ENCODE assay signal across 9 cellular contexts in the genomic region with DNA sequence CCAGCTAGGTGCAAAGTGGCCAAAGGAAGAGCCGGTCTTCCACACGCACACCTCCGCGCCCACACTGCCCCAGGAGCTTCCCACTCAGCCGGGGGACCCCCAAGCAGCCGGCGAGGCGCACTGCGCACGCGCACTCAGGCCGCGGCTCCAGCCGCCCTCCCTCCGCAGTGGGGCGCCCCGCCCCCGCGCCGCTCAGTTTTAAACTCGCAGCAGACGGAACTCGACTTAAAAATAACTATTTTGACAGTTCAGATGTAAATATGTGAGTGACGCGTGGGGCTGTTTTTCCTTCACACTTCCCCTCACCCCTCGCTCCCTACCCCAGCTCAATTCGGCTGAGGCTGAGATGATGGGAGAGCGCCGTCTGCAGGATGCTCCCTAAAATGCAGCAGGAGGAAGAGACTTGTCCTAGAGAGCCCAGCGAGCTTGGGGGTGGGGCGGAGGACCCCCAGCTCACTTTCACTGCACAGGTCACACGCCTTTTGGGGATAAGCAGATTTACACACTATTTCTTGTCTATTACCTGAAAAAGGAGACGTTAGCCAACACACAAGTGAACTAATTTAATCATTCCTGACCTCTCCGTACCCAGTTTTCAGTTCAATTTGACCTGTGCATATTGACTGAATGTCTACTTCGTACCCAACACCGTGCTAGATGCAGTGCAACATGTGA. TPM values are rescaled to one million over a fixed set of nuclear protein-coding genes. Genes with fewer than 3 reads are reported as not detected.
DNase-seq lines count a peak whose midpoint lies in the region; ATAC-seq, FAIRE-seq and TF ChIP-seq lines count a peak whose summit lies in the region.
"Had no signal": no experiment of that assay in that cellular context is flagged by ENCODE, and none has a peak within 500 bp of the region (broad histone marks: within the 10 kb centered on the region; RNA-seq: fewer than 3 reads in every experiment).

No MANE protein-coding gene starts in this region.

- H3K4me2 ChIP-seq in OCI-LY7 (ENCODE audit: low read length) = peak overlapping the region; percentile 79

- no TSS peak for BruUV-seq in OCI-LY7 (replicated peaks; lab: Mats Ljungman, UMichigan)

- H3K9me2 ChIP-seq in OCI-LY7 (ENCODE audit: insufficient read depth, low read length) = no peaks in the 10 kb centered on the region

- H3K27me3 ChIP-seq in thymus (ENCODE audit: control insufficient read depth, insufficient read depth) = peaks cover 4% of the 10 kb centered on the region

- peak overlapping the region; percentile 60 for H3K4me3 ChIP-seq in OCI-LY7 (ENCODE audit: low read depth, low read length, poor library complexity, severe bottlenecking)
- peak overlapping the region; percentile 34 for H3K4me3 ChIP-seq in thymus (ENCODE audit: low read length)

- ATAC-seq in HG03095 (IDR thresholded peaks at IDR 0.05; ENCODE audit: unreplicated experiment) = no peak
- ATAC-seq in GM18907 (IDR thresholded peaks at IDR 0.05; ENCODE audit: unreplicated experiment) = no peak

- H3K4me1 ChIP-seq in OCI-LY7 (ENCODE audit: insufficient read depth, low read length, poor library complexity, severe bottlenecking) = peaks cover 34% of the 10 kb centered on the region
- H3K4me1 ChIP-seq in thymus (ENCODE audit: control insufficient read depth, insufficient read depth, low read length) = no peaks in the 10 kb centered on the region

- 8% methylated on average over 36 of the region's 36 CpGs for WGBS in thymus

- peak overlapping the region; percentile 37 for H3K27ac ChIP-seq in OCI-LY7 (ENCODE audit: low read depth, low read length, poor library complexity, severe bottlenecking)
- no peak overlapping the region for H3K27ac ChIP-seq in thymus (ENCODE audit: low read depth)

- CTCF ChIA-PET in OCI-LY7 (lab: Charles Lee; ENCODE audit: unreplicated experiment) = interaction anchor here (0.5 to 1.1 kb wide), 5 partner anchors 10 to 186 kb away, joined by 3 to 12 read pairs (median 3); no protein-coding TSS in a partner anchor

- H3K79me2 ChIP-seq in OCI-LY7 (ENCODE audit: insufficient read depth, low read depth, low read length) = no peaks in the 10 kb centered on the region

- no peak for DNase-seq in GM18507 (ENCODE audit: extremely low spot score, insufficient read length, low read depth)
- DNase-seq in OCI-LY7 (ENCODE audit: low spot score) = peak; percentile 88
- peak; percentile 57 for DNase-seq in activated naive CD4-positive, alpha-beta T cell treated with Interleukin-2 at 50 U/mL for 16 hours
- peak; percentile 31 for DNase-seq in glomerular visceral epithelial cell (ENCODE audit: extremely low spot score)
- DNase-seq in nucleus accumbens (lab: John Stamatoyannopoulos, UW) = peak in 46 of 56 donors; percentile 10 to 89 (median 44)

- intact Hi-C loops in OCI-LY7 (cut with micrococcal nuclease; ENCODE audit: unreplicated experiment) = loop anchor here (2.0 to 5.0 kb wide), 3 partner anchors 54 to 158 kb away; no protein-coding TSS in a partner anchor

- H3K9me3 ChIP-seq in OCI-LY7 (ENCODE audit: low read length) (no peaks in the 10 kb centered on the region), thymus (ENCODE audit: control insufficient read depth) (no peaks in the 10 kb centered on the region)

- peak overlapping the region; percentile 90 for H2AFZ ChIP-seq in OCI-LY7 (ENCODE audit: low read length)

- POLR2A ChIA-PET in OCI-LY7 (lab: Charles Lee) = no interaction called here

- TF ChIP-seq CTCF in OCI-LY7 (conservative IDR thresholded peaks at IDR 0.05; ENCODE audit: low read length) = peak; percentile 97

- H3K36me3 ChIP-seq in OCI-LY7 (ENCODE audit: insufficient read depth, low read length) = no peaks in the 10 kb centered on the region
- H3K36me3 ChIP-seq in thymus (ENCODE audit: control insufficient read depth, insufficient read depth) = no peaks in the 10 kb centered on the region

- FAIRE-seq in GM18507 (lab: Jason Lieb, UNC) = peak; percentile 57

- H4K20me1 ChIP-seq in OCI-LY7 (ENCODE audit: insufficient read depth, low read length) = no peaks in the 10 kb centered on the region

RNA-seq across cellular contexts. Expression of gene LEMD1, which starts 8.9 kb away (rescaled TPM):
- 0.44 and 0.57 TPM in 2 replicates for total RNA-seq in OCI-LY7 (2014; rRNA removed; shearing (Covaris generic))
- 0.63 TPM in 1 of 2 replicates, not detected in the other for total RNA-seq in OCI-LY7 (2022)
- polyA plus RNA-seq in thymus = 0.66 TPM
- total RNA-seq: pulmonary artery endothelial cell had no signal

RNA-seq across cellular contexts. Expression of gene BLACAT1, which starts 25.1 kb away (rescaled TPM):
- 0.19 TPM in 1 of 2 replicates, not detected in the other for total RNA-seq in OCI-LY7 (2014; rRNA removed; shearing (Covaris generic))
- total RNA-seq in OCI-LY7 (2022) = 0.29 and 0.48 TPM in 2 replicates
- 0.14 TPM for polyA plus RNA-seq in thymus
- total RNA-seq: pulmonary artery endothelial cell had no signal
